In genomic region chr7:17495655-17496396, GRCh38 we compare ENCODE assay signal across 17 cellular contexts.
DNase-seq lines count a peak whose midpoint lies in the region; ATAC-seq and TF ChIP-seq lines count a peak whose summit lies in the region.
"Had no signal": no experiment of that assay in that cellular context is flagged by ENCODE, and none has a peak within 500 bp of the region (broad histone marks: within the 10 kb centered on the region; RNA-seq: fewer than 3 reads in every experiment).

No MANE protein-coding gene starts in this region.

- H3K36me3 ChIP-seq in Panc1 (ENCODE audit: control insufficient read depth, insufficient read depth, low read length) (no peaks in the 10 kb centered on the region), thymus (ENCODE audit: control insufficient read depth, insufficient read depth) (no peaks in the 10 kb centered on the region), upper lobe of left lung (no peaks in the 10 kb centered on the region)
- H3K36me3 ChIP-seq: BLaER1, gastrocnemius medialis, lower lobe of right lung had no signal

- CTCF ChIA-PET in Panc1 (lab: Charles Lee), result interaction anchor here (0.6 kb wide), 1 partner anchor 108 kb away, joined by 3 read pairs; no protein-coding TSS in a partner anchor

- no peak for TF ChIP-seq EP300 in upper lobe of left lung (IDR thresholded peaks at IDR 0.05)

- POLR2A ChIA-PET in Panc1 (lab: Charles Lee), result no interaction called here

- H3K4me3 ChIP-seq in Panc1 (ENCODE audit: low read depth in 2 of 2, low read length in 2 of 2) (no peak overlapping the region), thymus (ENCODE audit: low read length) (no peak overlapping the region), upper lobe of left lung (no peak overlapping the region)
- H3K4me3 ChIP-seq: BLaER1, gastrocnemius medialis, lower lobe of right lung had no signal

- DNase-seq in Panc1 (ENCODE audit: low read depth, low spot score), result no peak
- no peak for DNase-seq in upper lobe of left lung
- DNase-seq in GM03348 (ENCODE audit: low spot score), result no peak
- no peak for DNase-seq in activated CD4-positive, alpha-beta T cell treated with anti-CD3 and anti-CD28 coated beads for 4 hours
- DNase-seq: activated CD8-positive, alpha-beta memory T cell treated with anti-CD3 and anti-CD28 coated beads for 24 hours; activated effector memory CD4-positive, alpha-beta T cell treated with anti-CD3 and anti-CD28 coated beads, Interleukin-2, amount 50 U/mL, for 16 hours; aorta; gastrocnemius medialis; lower lobe of right lung; NCI-H2081; nephron progenitor cell; stimulated activated CD4-positive, alpha-beta T cell treated with anti-CD3 and anti-CD28 coated beads, Interleukin-15, amount 100 ng/mL, for 24 hours had no signal

- intact Hi-C loops in Panc1 (cut with micrococcal nuclease; ENCODE audit: unreplicated experiment), result no loop called here

- H3K27me3 ChIP-seq in Panc1 (ENCODE audit: control insufficient read depth, insufficient read depth, low read length), result no peaks in the 10 kb centered on the region
- no peaks in the 10 kb centered on the region for H3K27me3 ChIP-seq in thymus (ENCODE audit: control insufficient read depth, insufficient read depth)
- no peaks in the 10 kb centered on the region for H3K27me3 ChIP-seq in upper lobe of left lung
- H3K27me3 ChIP-seq: BLaER1, gastrocnemius medialis had no signal

- H3K9me3 ChIP-seq in Panc1 (ENCODE audit: control insufficient read depth, insufficient read depth, low read depth, low read length) (no peaks in the 10 kb centered on the region), thymus (ENCODE audit: control insufficient read depth) (no peaks in the 10 kb centered on the region), upper lobe of left lung (no peaks in the 10 kb centered on the region)
- H3K9me3 ChIP-seq: BLaER1, gastrocnemius medialis, lower lobe of right lung had no signal

- in situ Hi-C loops in Panc1 (cut with HindIII; ENCODE audit: low pct_unique_long_range_greater_than_20kb, low sequenced_read_pairs), result no loop called here

- ATAC-seq in GM19351 (IDR thresholded peaks at IDR 0.05; ENCODE audit: unreplicated experiment), result peak; percentile 31
- ATAC-seq in HG03045 (IDR thresholded peaks at IDR 0.05; ENCODE audit: unreplicated experiment), result peak; percentile 43
- ATAC-seq in Panc1, result peak; percentile 89
- no peak for ATAC-seq in upper lobe of left lung (ENCODE audit: low FRiP score in 2 of 2)
- ATAC-seq: gastrocnemius medialis, HCT116, lower lobe of right lung had no signal

- 94% methylated on average over 2 of the region's 2 CpGs for whole genome bisulfite sequencing in thymus
- 84 to 93% methylated on average over 2 of the region's 2 CpGs for WGBS in upper lobe of left lung, 2 donors

- TF ChIP-seq CTCF in Panc1 (IDR thresholded peaks at IDR 0.05) (no peak), upper lobe of left lung (IDR thresholded peaks at IDR 0.05) (no peak)

- no TSS peak for BruUV-seq in Panc1 (replicated peaks; lab: Mats Ljungman, UMichigan)

- H3K27ac ChIP-seq in Panc1 (ENCODE audit: low read length), result peak overlapping the region; percentile 35; the same call in 1 of the 2 replicates
- peak overlapping the region; percentile 25 for H3K27ac ChIP-seq in thymus (ENCODE audit: low read depth)
- H3K27ac ChIP-seq in upper lobe of left lung, result no peak overlapping the region
- H3K27ac ChIP-seq: BLaER1, gastrocnemius medialis, lower lobe of right lung had no signal

- peaks cover 10% of the 10 kb centered on the region for H3K4me1 ChIP-seq in Panc1 (ENCODE audit: control insufficient read depth, insufficient read depth, low read length)
- H3K4me1 ChIP-seq in thymus (ENCODE audit: control insufficient read depth, insufficient read depth, low read length), result no peaks in the 10 kb centered on the region
- H3K4me1 ChIP-seq in upper lobe of left lung, result no peaks in the 10 kb centered on the region
- H3K4me1 ChIP-seq: BLaER1, gastrocnemius medialis, lower lobe of right lung had no signal

- no peak for TF ChIP-seq POLR2A in upper lobe of left lung (IDR thresholded peaks at IDR 0.05)

Comparison
In these comparisons a context has a peak if more than half of its experiments do, and no peak if none do; other contexts are left out.
1. ATAC-seq: peak in GM19351 (single experiment), HG03045 (single experiment) and Panc1 (single experiment); none in upper lobe of left lung (0 of 2).
2. H3K27ac ChIP-seq: peak in Panc1 (single experiment) and thymus (single experiment); none in upper lobe of left lung (0 of 4).